In the genomic region with DNA sequence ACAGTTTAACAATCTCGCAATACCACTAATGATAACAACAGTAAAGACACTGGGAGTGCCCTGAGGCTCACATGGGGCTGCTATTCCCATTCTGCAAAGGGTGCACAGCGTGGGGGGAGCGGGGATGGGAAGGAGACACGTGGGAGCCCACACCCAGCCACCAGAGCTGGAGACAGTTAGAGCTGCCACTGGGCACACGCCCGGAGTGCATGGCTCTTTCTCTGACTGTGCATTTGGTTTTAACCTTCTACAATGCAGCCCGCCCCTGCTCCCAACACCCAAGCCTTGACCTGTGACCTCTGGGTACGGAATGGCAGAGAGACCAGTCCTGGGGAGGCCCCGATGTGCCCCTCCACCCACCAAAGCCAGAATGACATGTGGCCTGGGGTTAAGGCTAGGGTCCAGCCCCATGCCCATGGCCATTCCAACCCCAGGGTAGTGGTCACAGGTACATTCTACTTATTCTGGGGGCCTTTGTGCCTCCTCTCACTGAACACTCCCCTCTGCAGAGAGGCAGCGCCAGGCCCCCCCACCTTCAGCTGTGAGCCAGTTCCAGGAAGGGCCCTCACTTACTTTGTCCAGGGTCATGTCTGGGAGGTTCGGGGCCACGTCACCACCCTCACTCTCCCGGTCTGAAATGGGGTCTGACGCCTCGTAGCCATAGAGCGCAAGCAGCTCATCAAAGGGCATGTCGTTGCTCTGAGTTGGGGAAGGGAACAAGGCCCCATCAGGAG, we compare ENCODE assay signal across 32 cellular contexts. TPM values are rescaled to one million over a fixed set of nuclear protein-coding genes. Genes with fewer than 3 reads are reported as not detected.
"Had no signal": no experiment of that assay in that cellular context is flagged by ENCODE, and none has a peak within 500 bp of the region (broad histone marks: within the 10 kb centered on the region; RNA-seq: fewer than 3 reads in every experiment).

No MANE protein-coding gene starts in this region.

- H3K4me1 Mint-ChIP-seq: activated B cell treated with CpG ODN at 0.5 μM for 24 hours; activated CD4-positive, alpha-beta memory T cell treated with anti-CD3 and anti-CD28 coated beads, Interleukin-2, amount 10 ng/mL, durations not matched to agents 7 days and 5 days; activated CD8-positive, alpha-beta memory T cell treated with anti-CD3 and anti-CD28 coated beads, Interleukin-2, amount 10 ng/mL, durations not matched to agents 7 days and 5 days; activated naive CD4-positive, alpha-beta T cell treated with anti-CD3 and anti-CD28 coated beads, Interleukin-2, amount 10 ng/mL, durations not matched to agents 7 days and 5 days; activated naive CD8-positive, alpha-beta T cell treated with anti-CD3 and anti-CD28 coated beads, Interleukin-2, amount 50 U/mL, for 24 hours; T-cell; T-helper 17 cell had no signal

- H3K4me3 ChIP-seq: ascending aorta, cardiac muscle cell, MG63 had no signal

- DNase-seq: activated B cell treated with CpG ODN at 0.5 μM for 24 hours; activated CD4-positive, alpha-beta memory T cell treated with anti-CD3 and anti-CD28 coated beads, Interleukin-2, amount 10 ng/mL, durations not matched to agents 7 days and 5 days; activated CD4-positive, alpha-beta T cell treated with anti-CD3 and anti-CD28 coated beads for 4 hours; activated CD4-positive, alpha-beta T cell treated with anti-CD3 and anti-CD28 coated beads, Interleukin-2, amount 50 U/mL, for 1 hour; activated CD4-positive, CD25-positive, alpha-beta regulatory T cell treated with anti-CD3 and anti-CD28 coated beads, Interleukin-2, amount 50 U/mL, for 72 hours; activated CD8-positive, alpha-beta memory T cell treated with anti-CD3 and anti-CD28 coated beads for 24 hours; activated CD8-positive, alpha-beta memory T cell treated with anti-CD3 and anti-CD28 coated beads, Interleukin-2, amount 10 ng/mL, durations not matched to agents 7 days and 5 days; activated CD8-positive, alpha-beta memory T cell treated with anti-CD3 and anti-CD28 coated beads, Interleukin-2, amount 50 U/mL, for 48 hours; activated effector memory CD4-positive, alpha-beta T cell treated with Interleukin-2 at 50 U/mL for 16 hours; activated naive CD4-positive, alpha-beta T cell treated with anti-CD3 and anti-CD28 coated beads, Interleukin-2, amount 10 ng/mL, durations not matched to agents 7 days and 5 days; activated naive CD8-positive, alpha-beta T cell treated with anti-CD3 and anti-CD28 coated beads, Interleukin-2, amount 50 U/mL, for 24 hours; activated T-cell treated with anti-CD3 and anti-CD28 coated beads, Interleukin-2, amount 50 U/mL, for 48 hours; Kasumi-1; KG1; MG63; NCI-H1048; NCI-H1105 treated with DMSO at 0.1 percent for 48 hours; NCI-H1436; NCI-H1694; NCI-H2029; NCI-H345; NCI-H524 treated with DMSO at 0.1 percent for 48 hours; SHP77 treated with DMSO at 0.1 percent for 48 hours; T-cell; T-helper 17 cell; T-helper 9 cell had no signal

- H3K4me1 ChIP-seq: ascending aorta had no signal

- H3K4me3 Mint-ChIP-seq: activated B cell treated with CpG ODN at 0.5 μM for 24 hours; activated CD4-positive, alpha-beta memory T cell treated with anti-CD3 and anti-CD28 coated beads, Interleukin-2, amount 10 ng/mL, durations not matched to agents 7 days and 5 days; activated CD8-positive, alpha-beta memory T cell treated with anti-CD3 and anti-CD28 coated beads, Interleukin-2, amount 10 ng/mL, durations not matched to agents 7 days and 5 days; activated naive CD4-positive, alpha-beta T cell treated with anti-CD3 and anti-CD28 coated beads, Interleukin-2, amount 10 ng/mL, durations not matched to agents 7 days and 5 days; activated naive CD8-positive, alpha-beta T cell; activated naive CD8-positive, alpha-beta T cell treated with anti-CD3 and anti-CD28 coated beads, Interleukin-2, amount 50 U/mL, for 24 hours; T-cell; T-helper 17 cell had no signal

- H3K27me3 Mint-ChIP-seq: activated B cell treated with CpG ODN at 0.5 μM for 24 hours; activated CD4-positive, alpha-beta memory T cell treated with anti-CD3 and anti-CD28 coated beads, Interleukin-2, amount 10 ng/mL, durations not matched to agents 7 days and 5 days; activated CD8-positive, alpha-beta memory T cell treated with anti-CD3 and anti-CD28 coated beads, Interleukin-2, amount 10 ng/mL, durations not matched to agents 7 days and 5 days; activated naive CD4-positive, alpha-beta T cell treated with anti-CD3 and anti-CD28 coated beads, Interleukin-2, amount 10 ng/mL, durations not matched to agents 7 days and 5 days; activated naive CD8-positive, alpha-beta T cell; activated naive CD8-positive, alpha-beta T cell treated with anti-CD3 and anti-CD28 coated beads, Interleukin-2, amount 50 U/mL, for 24 hours; T-cell; T-helper 17 cell had no signal

- H3K9me3 ChIP-seq: ascending aorta, MG63 had no signal

- H3K27ac Mint-ChIP-seq: activated B cell treated with CpG ODN at 0.5 μM for 24 hours; activated CD4-positive, alpha-beta memory T cell treated with anti-CD3 and anti-CD28 coated beads, Interleukin-2, amount 10 ng/mL, durations not matched to agents 7 days and 5 days; activated CD8-positive, alpha-beta memory T cell treated with anti-CD3 and anti-CD28 coated beads, Interleukin-2, amount 10 ng/mL, durations not matched to agents 7 days and 5 days; activated naive CD4-positive, alpha-beta T cell treated with anti-CD3 and anti-CD28 coated beads, Interleukin-2, amount 10 ng/mL, durations not matched to agents 7 days and 5 days; activated naive CD8-positive, alpha-beta T cell; activated naive CD8-positive, alpha-beta T cell treated with anti-CD3 and anti-CD28 coated beads, Interleukin-2, amount 50 U/mL, for 24 hours; T-cell; T-helper 17 cell had no signal

- ATAC-seq: activated CD8-positive, alpha-beta memory T cell treated with anti-CD3 and anti-CD28 coated beads, Interleukin-2, amount 10 ng/mL, durations not matched to agents 7 days and 5 days; activated naive CD8-positive, alpha-beta T cell treated with anti-CD3 and anti-CD28 coated beads, Interleukin-2, amount 50 U/mL, for 24 hours; Panc1; SK-N-SH treated with all-trans-retinoic acid at 6 μM for 48 hours; T-cell; T-helper 17 cell had no signal

- H3K27me3 ChIP-seq: ascending aorta, cardiac muscle cell, MG63 had no signal

- H3K27ac ChIP-seq: ascending aorta, cardiac muscle cell, VCaP had no signal

RNA-seq across cellular contexts. Expression of a gene that starts 36.3 kb away (rescaled TPM):
- total RNA-seq: activated CD8-positive, alpha-beta memory T cell treated with anti-CD3 and anti-CD28 coated beads, Interleukin-2, amount 10 ng/mL, durations not matched to agents 7 days and 5 days had no signal
- polyA plus RNA-seq: cardiac muscle cell had no signal
